9 cellular contexts compared by ENCODE assay signal in the genomic region with DNA sequence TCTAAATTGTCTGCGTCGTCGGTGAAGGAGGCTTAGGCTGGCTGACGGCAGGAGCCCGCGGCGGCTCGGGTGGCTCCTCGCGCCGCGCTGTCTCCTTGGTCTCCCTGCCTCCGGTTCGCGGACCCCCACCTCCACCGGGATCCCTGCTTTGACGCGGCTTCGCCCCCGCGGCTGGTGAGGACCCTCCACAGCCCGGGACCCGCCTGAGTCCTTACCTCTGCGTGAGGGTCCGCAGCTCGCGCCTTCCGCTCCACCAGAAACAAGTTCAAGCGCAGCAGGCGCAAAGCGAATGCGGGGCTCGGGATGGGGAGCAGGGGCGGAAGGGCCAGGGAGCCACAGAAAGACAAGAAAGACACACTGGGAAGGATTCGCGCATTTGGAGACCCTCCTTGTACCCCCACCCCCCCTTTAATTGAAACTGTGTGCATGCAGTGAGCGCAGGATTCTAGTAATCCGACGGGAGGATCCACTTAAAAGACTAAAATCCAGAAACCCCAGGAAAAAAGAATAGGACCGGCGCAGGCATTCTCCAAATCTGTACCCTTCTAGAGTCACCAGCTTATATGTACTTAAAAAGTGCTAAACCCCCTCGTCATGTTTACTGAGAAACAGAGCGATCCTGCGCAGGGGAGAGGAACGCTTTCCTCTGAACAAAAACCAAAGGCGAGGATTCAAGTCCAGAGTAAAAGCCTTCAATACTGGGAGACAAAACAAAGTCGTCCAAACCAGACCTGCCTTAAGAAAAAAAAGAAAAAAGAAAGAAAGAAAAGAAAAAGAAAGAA. TPM values are rescaled to one million over a fixed set of nuclear protein-coding genes. Genes with fewer than 3 reads are reported as not detected.
DNase-seq lines count a peak whose midpoint lies in the region; ATAC-seq and TF ChIP-seq lines count a peak whose summit lies in the region.
"Had no signal": no experiment of that assay in that cellular context is flagged by ENCODE, and none has a peak within 500 bp of the region (broad histone marks: within the 10 kb centered on the region; RNA-seq: fewer than 3 reads in every experiment).

No MANE protein-coding gene starts in this region.

- H3K4me3 ChIP-seq in gastroesophageal sphincter: peak overlapping the region; percentile 44 to 77

- POLR2A ChIA-PET in activated CD4-positive, alpha-beta memory T cell treated with anti-CD3 and anti-CD28 coated beads, Interleukin-2, amount 10 ng/mL, durations not matched to agents 7 days and 5 days (lab: Charles Lee): no interaction called here

- no peak overlapping the region for H3K27ac Mint-ChIP-seq in activated CD4-positive, alpha-beta memory T cell treated with anti-CD3 and anti-CD28 coated beads, Interleukin-2, amount 10 ng/mL, durations not matched to agents 7 days and 5 days

- CTCF ChIA-PET in activated CD4-positive, alpha-beta memory T cell treated with anti-CD3 and anti-CD28 coated beads, Interleukin-2, amount 10 ng/mL, durations not matched to agents 7 days and 5 days (lab: Charles Lee): no interaction called here

- ATAC-seq in gastroesophageal sphincter (no peak), GM21825 (IDR thresholded peaks at IDR 0.05; ENCODE audit: unreplicated experiment) (no peak), GM18520 (IDR thresholded peaks at IDR 0.05; ENCODE audit: unreplicated experiment) (no peak)

- H3K27me3 Mint-ChIP-seq in activated CD4-positive, alpha-beta memory T cell treated with anti-CD3 and anti-CD28 coated beads, Interleukin-2, amount 10 ng/mL, durations not matched to agents 7 days and 5 days: peaks cover 20% of the 10 kb centered on the region

- 20 to 30% methylated on average over 3 to 13 of the region's 47 CpGs for WGBS in gastroesophageal sphincter (ENCODE audit: low coverage in 1 of 2), 2 donors

- H3K4me3 Mint-ChIP-seq in activated CD4-positive, alpha-beta memory T cell treated with anti-CD3 and anti-CD28 coated beads, Interleukin-2, amount 10 ng/mL, durations not matched to agents 7 days and 5 days: peak overlapping the region; percentile 44

- H3K27ac ChIP-seq in gastroesophageal sphincter (peak overlapping the region; percentile 61 to 98 (median 84)), caudate nucleus (ENCODE audit: low read depth, low read length) (no peak overlapping the region)

- no peak for TF ChIP-seq EP300 in gastroesophageal sphincter (IDR thresholded peaks at IDR 0.05)

- peaks cover 0 to 17% of the 10 kb centered on the region in 2 donors for H3K36me3 ChIP-seq in gastroesophageal sphincter

- no peak for TF ChIP-seq POLR2A in gastroesophageal sphincter (IDR thresholded peaks at IDR 0.05)

- no peak for TF ChIP-seq CTCF in gastroesophageal sphincter (IDR thresholded peaks at IDR 0.05)

- H3K4me1 Mint-ChIP-seq in activated CD4-positive, alpha-beta memory T cell treated with anti-CD3 and anti-CD28 coated beads, Interleukin-2, amount 10 ng/mL, durations not matched to agents 7 days and 5 days: peaks cover 45% of the 10 kb centered on the region

- H3K36me3 Mint-ChIP-seq in activated CD4-positive, alpha-beta memory T cell treated with anti-CD3 and anti-CD28 coated beads, Interleukin-2, amount 10 ng/mL, durations not matched to agents 7 days and 5 days (ENCODE audit: low read depth): peaks cover 37% of the 10 kb centered on the region

- H3K27me3 ChIP-seq in gastroesophageal sphincter: no peaks in the 10 kb centered on the region

- DNase-seq in EH (ENCODE audit: low read depth) (peak; percentile 48), retina (peak; percentile 78), caudate nucleus (lab: John Stamatoyannopoulos, UW) (no peak), kidney glomerular epithelial cell (lab: John Stamatoyannopoulos, UW) (no peak)
- no peak for DNase-seq in activated CD4-positive, alpha-beta memory T cell treated with anti-CD3 and anti-CD28 coated beads, Interleukin-2, amount 10 ng/mL, durations not matched to agents 7 days and 5 days
- DNase-seq: SIG-M5 had no signal

- no peaks in the 10 kb centered on the region for H3K9me3 ChIP-seq in gastroesophageal sphincter

- peaks cover 0 to 78% (median 15%) of the 10 kb centered on the region in 3 donors for H3K4me1 ChIP-seq in gastroesophageal sphincter

- no peaks in the 10 kb centered on the region for H3K9me3 Mint-ChIP-seq in activated CD4-positive, alpha-beta memory T cell treated with anti-CD3 and anti-CD28 coated beads, Interleukin-2, amount 10 ng/mL, durations not matched to agents 7 days and 5 days

RNA-seq across cellular contexts. Expression of gene PTGR3, which starts 3.8 kb away (rescaled TPM):
- 10 to 100 TPM; 39.8 to 41.4 TPM for total RNA-seq in activated CD4-positive, alpha-beta memory T cell treated with anti-CD3 and anti-CD28 coated beads, Interleukin-2, amount 10 ng/mL, durations not matched to agents 7 days and 5 days
- total RNA-seq in gastroesophageal sphincter: 10 to 100 TPM; 24.9 to 46.8 (median 29.6) TPM

RNA-seq across cellular contexts. Expression of gene TSHZ1, which starts 5.4 kb away (rescaled TPM):
- total RNA-seq in activated CD4-positive, alpha-beta memory T cell treated with anti-CD3 and anti-CD28 coated beads, Interleukin-2, amount 10 ng/mL, durations not matched to agents 7 days and 5 days: 10 to 100 TPM; 18.2 to 19.0 TPM
- 10 to 100 TPM; 22.3 to 41.7 (median 33.8) TPM for total RNA-seq in gastroesophageal sphincter

Comparison
In these comparisons a context has a peak if more than half of its experiments do, and no peak if none do; other contexts are left out.
1. DNase-seq: peak in EH (single experiment) and retina (single experiment); none in activated CD4-positive, alpha-beta memory T cell treated with anti-CD3 and anti-CD28 coated beads, Interleukin-2, amount 10 ng/mL, durations not matched to agents 7 days and 5 days (single experiment), caudate nucleus (0 of 61) and kidney glomerular epithelial cell (single experiment).